Comparison of ENCODE assay signal across 7 cellular contexts in genomic region chr7:41540601-41541000, GRCh38.
"Had no signal": no experiment of that assay in that cellular context is flagged by ENCODE, and none has a peak within 500 bp of the region (broad histone marks: within the 10 kb centered on the region; RNA-seq: fewer than 3 reads in every experiment).

No MANE protein-coding gene starts in this region.

- H3K4me3 ChIP-seq: HAP-1, K562 had no signal

- FAIRE-seq: HTR-8/SVneo, K562 had no signal

- DNase-seq: H7, IMR-90, KG1 had no signal

- H3K36me3 ChIP-seq: HAP-1 had no signal

- H3K4me1 ChIP-seq: HAP-1 had no signal

- ATAC-seq: HCT116, K562 had no signal

- H3K9me3 ChIP-seq: HAP-1 had no signal
